In genomic region chr3:159846255-159846654, GRCh38 we compare ENCODE assay signal across 1 cellular context.
TF ChIP-seq lines count a peak whose summit lies in the region.

No MANE protein-coding gene starts in this region.

TF ChIP-seq in A549, 52 proteins besides CTCF, POLR2A, EP300 and RAD21 (continued from another document):
- no peak for TF ChIP-seq EHF (CRISPR knock-in tag; IDR thresholded peaks at IDR 0.05)
- TF ChIP-seq, protein P1, sequence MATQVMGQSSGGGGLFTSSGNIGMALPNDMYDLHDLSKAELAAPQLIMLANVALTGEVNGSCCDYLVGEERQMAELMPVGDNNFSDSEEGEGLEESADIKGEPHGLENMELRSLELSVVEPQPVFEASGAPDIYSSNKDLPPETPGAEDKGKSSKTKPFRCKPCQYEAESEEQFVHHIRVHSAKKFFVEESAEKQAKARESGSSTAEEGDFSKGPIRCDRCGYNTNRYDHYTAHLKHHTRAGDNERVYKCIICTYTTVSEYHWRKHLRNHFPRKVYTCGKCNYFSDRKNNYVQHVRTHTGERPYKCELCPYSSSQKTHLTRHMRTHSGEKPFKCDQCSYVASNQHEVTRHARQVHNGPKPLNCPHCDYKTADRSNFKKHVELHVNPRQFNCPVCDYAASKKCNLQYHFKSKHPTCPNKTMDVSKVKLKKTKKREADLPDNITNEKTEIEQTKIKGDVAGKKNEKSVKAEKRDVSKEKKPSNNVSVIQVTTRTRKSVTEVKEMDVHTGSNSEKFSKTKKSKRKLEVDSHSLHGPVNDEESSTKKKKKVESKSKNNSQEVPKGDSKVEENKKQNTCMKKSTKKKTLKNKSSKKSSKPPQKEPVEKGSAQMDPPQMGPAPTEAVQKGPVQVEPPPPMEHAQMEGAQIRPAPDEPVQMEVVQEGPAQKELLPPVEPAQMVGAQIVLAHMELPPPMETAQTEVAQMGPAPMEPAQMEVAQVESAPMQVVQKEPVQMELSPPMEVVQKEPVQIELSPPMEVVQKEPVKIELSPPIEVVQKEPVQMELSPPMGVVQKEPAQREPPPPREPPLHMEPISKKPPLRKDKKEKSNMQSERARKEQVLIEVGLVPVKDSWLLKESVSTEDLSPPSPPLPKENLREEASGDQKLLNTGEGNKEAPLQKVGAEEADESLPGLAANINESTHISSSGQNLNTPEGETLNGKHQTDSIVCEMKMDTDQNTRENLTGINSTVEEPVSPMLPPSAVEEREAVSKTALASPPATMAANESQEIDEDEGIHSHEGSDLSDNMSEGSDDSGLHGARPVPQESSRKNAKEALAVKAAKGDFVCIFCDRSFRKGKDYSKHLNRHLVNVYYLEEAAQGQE (IDR thresholded peaks at IDR 0.05), result no peak
